In genomic region chr19:46503848-46504453, GRCh38 we compare ENCODE assay signal across 17 cellular contexts. TPM values are rescaled to one million over a fixed set of nuclear protein-coding genes. Genes with fewer than 3 reads are reported as not detected.
"Had no signal": no experiment of that assay in that cellular context is flagged by ENCODE, and none has a peak within 500 bp of the region (broad histone marks: within the 10 kb centered on the region; RNA-seq: fewer than 3 reads in every experiment).

No MANE protein-coding gene starts in this region.

- H3K27ac Mint-ChIP-seq: activated CD4-positive, alpha-beta T cell treated with anti-CD3 and anti-CD28 coated beads, Interleukin-2, amount 10 ng/mL, durations not matched to agents 7 days and 5 days; activated T-helper 2 cell treated with anti-CD3 and anti-CD28 coated beads, Interferon-gamma antibody, Interleukin-2, Interleukin-4, amounts not matched to agents 10 μg/mL and 5 μg/mL and 100 μg/mL, durations not matched to agents 14 hours and 24 hours and 36 hours; natural killer cell had no signal

- H3K4me1 Mint-ChIP-seq: natural killer cell had no signal

- H3K4me1 ChIP-seq: body of pancreas, esophagus muscularis mucosa, psoas muscle, suprapubic skin had no signal

- DNase-seq: activated CD4-positive, alpha-beta T cell treated with anti-CD3 and anti-CD28 coated beads, Interleukin-2, amount 10 ng/mL, durations not matched to agents 7 days and 5 days; activated CD4-positive, CD25-positive, alpha-beta regulatory T cell; activated CD8-positive, alpha-beta memory T cell treated with anti-CD3 and anti-CD28 coated beads for 24 hours; activated naive CD4-positive, alpha-beta T cell treated with anti-CD3 and anti-CD28 coated beads, Interleukin-2, amount 50 U/mL, for 16 hours; body of pancreas; dorsolateral prefrontal cortex; mammary epithelial cell; natural killer cell; psoas muscle; stimulated activated CD4-positive, alpha-beta T cell treated with anti-CD3 and anti-CD28 coated beads, Interleukin-4, amount 100 ng/mL, for 1 hour; stimulated activated CD8-positive, alpha-beta memory T cell treated with anti-CD3 and anti-CD28 coated beads, Interleukin-4, amount 100 ng/mL, for 48 hours; stimulated activated naive CD8-positive, alpha-beta T cell treated with anti-CD3 and anti-CD28 coated beads, Interleukin-15, Interleukin-2, amounts not matched to agents 100 U/mL and 50 U/mL, for 24 hours; T-helper 2 cell had no signal

- H3K4me3 ChIP-seq: body of pancreas, dorsolateral prefrontal cortex, esophagus muscularis mucosa, psoas muscle, suprapubic skin had no signal

- H3K4me3 Mint-ChIP-seq: activated CD4-positive, alpha-beta T cell treated with anti-CD3 and anti-CD28 coated beads, Interleukin-2, amount 10 ng/mL, durations not matched to agents 7 days and 5 days; natural killer cell had no signal

- H3K36me3 ChIP-seq: esophagus muscularis mucosa, suprapubic skin had no signal

- H3K9me3 Mint-ChIP-seq: activated CD4-positive, alpha-beta T cell treated with anti-CD3 and anti-CD28 coated beads, Interleukin-2, amount 10 ng/mL, durations not matched to agents 7 days and 5 days; activated T-helper 2 cell treated with anti-CD3 and anti-CD28 coated beads, Interferon-gamma antibody, Interleukin-2, Interleukin-4, amounts not matched to agents 10 μg/mL and 5 μg/mL and 100 μg/mL, durations not matched to agents 14 hours and 24 hours and 36 hours; natural killer cell had no signal

- H3K27ac ChIP-seq: body of pancreas, esophagus muscularis mucosa, psoas muscle, suprapubic skin had no signal

- H3K9me3 ChIP-seq: body of pancreas, psoas muscle, suprapubic skin had no signal

- H3K36me3 Mint-ChIP-seq: natural killer cell had no signal

- H3K27me3 ChIP-seq: body of pancreas, dorsolateral prefrontal cortex, esophagus muscularis mucosa, suprapubic skin had no signal

- ATAC-seq: body of pancreas; left lobe of liver; natural killer cell; psoas muscle; stimulated activated naive CD8-positive, alpha-beta T cell treated with anti-CD3 and anti-CD28 coated beads, Interleukin-15, Interleukin-2, amounts not matched to agents 100 U/mL and 50 U/mL, for 24 hours had no signal

RNA-seq across cellular contexts. Expression of gene PNMA8B, which starts 8.3 kb away (rescaled TPM):
- total RNA-seq: activated T-helper 2 cell treated with anti-CD3 and anti-CD28 coated beads, Interferon-gamma antibody, Interleukin-2, Interleukin-4, amounts not matched to agents 10 μg/mL and 5 μg/mL and 100 μg/mL, durations not matched to agents 14 hours and 24 hours and 36 hours had no signal

RNA-seq across cellular contexts. Expression of gene PNMA8A, which starts 32.6 kb away (rescaled TPM):
- total RNA-seq: activated CD4-positive, alpha-beta T cell treated with anti-CD3 and anti-CD28 coated beads, Interleukin-2, amount 10 ng/mL, durations not matched to agents 7 days and 5 days; activated T-helper 2 cell treated with anti-CD3 and anti-CD28 coated beads, Interferon-gamma antibody, Interleukin-2, Interleukin-4, amounts not matched to agents 10 μg/mL and 5 μg/mL and 100 μg/mL, durations not matched to agents 14 hours and 24 hours and 36 hours; natural killer cell had no signal
